In the genomic region with DNA sequence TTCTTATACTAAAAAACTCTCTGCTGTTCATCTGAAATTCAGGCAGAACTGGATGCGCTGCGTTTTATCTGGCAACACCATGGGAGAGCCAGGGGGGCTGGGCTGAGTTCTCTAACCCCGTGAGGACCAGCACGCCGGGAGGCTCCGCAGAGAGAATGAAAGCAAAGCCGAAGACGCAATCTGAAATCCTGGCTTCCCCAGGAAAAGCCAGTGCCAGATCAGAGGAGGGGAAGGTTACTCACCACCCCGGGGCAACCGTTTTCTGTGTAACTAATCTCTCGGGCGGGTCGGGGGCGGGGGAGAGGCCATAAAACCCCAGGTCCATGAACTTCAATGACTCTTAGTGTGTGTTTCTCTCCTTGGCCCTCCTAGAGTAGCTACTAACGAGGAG, we compare ENCODE assay signal across 13 cellular contexts.
DNase-seq lines count a peak whose midpoint lies in the region; ATAC-seq and TF ChIP-seq lines count a peak whose summit lies in the region.
"Had no signal": no experiment of that assay in that cellular context is flagged by ENCODE, and none has a peak within 500 bp of the region (broad histone marks: within the 10 kb centered on the region; RNA-seq: fewer than 3 reads in every experiment).

No MANE protein-coding gene starts in this region.

- no peak for ATAC-seq in HG03469 (IDR thresholded peaks at IDR 0.05; ENCODE audit: unreplicated experiment)
- ATAC-seq: left ventricle myocardium superior had no signal

- H3K4me3 ChIP-seq in testis = no peak overlapping the region
- H3K4me3 ChIP-seq: SK-N-MC had no signal

- peaks cover 0 to 11% (median 0%) of the 10 kb centered on the region in 5 experiments for H3K9me3 Mint-ChIP-seq in brain
- H3K9me3 Mint-ChIP-seq in activated T-helper 2 cell treated with anti-CD3 and anti-CD28 coated beads, Interferon-gamma antibody, Interleukin-2, Interleukin-4, amounts not matched to agents 10 μg/mL and 5 μg/mL and 100 μg/mL, durations not matched to agents 14 hours and 24 hours and 36 hours = no peaks in the 10 kb centered on the region

- no peaks in the 10 kb centered on the region for H3K36me3 Mint-ChIP-seq in brain
- H3K36me3 Mint-ChIP-seq in activated T-helper 2 cell treated with anti-CD3 and anti-CD28 coated beads, Interferon-gamma antibody, Interleukin-2, Interleukin-4, amounts not matched to agents 10 μg/mL and 5 μg/mL and 100 μg/mL, durations not matched to agents 14 hours and 24 hours and 36 hours (ENCODE audit: low read depth) = no peaks in the 10 kb centered on the region

- H3K27ac Mint-ChIP-seq in brain = peak overlapping the region in 4 of 5 experiments; percentile 18 to 66 (median 45)
- H3K27ac Mint-ChIP-seq in activated T-helper 2 cell treated with anti-CD3 and anti-CD28 coated beads, Interferon-gamma antibody, Interleukin-2, Interleukin-4, amounts not matched to agents 10 μg/mL and 5 μg/mL and 100 μg/mL, durations not matched to agents 14 hours and 24 hours and 36 hours = no peak overlapping the region
- H3K27ac Mint-ChIP-seq: dendritic cell treated with granulocyte-macrophage colony-stimulating factor and Interleukin-4, amounts not matched to agents 40 ng/mL and 50 ng/mL, for 4 days had no signal

- H3K27ac ChIP-seq in testis = no peak overlapping the region
- H3K27ac ChIP-seq: SK-N-MC had no signal

- H3K36me3 ChIP-seq in testis (ENCODE audit: low read depth, missing control alignments) = no peaks in the 10 kb centered on the region

- 23 to 51% methylated on average over 15 of the region's 15 CpGs for whole genome bisulfite sequencing in testis, 2 donors

- no peak for TF ChIP-seq POLR2A in testis (IDR thresholded peaks at IDR 0.05)

- H3K4me1 ChIP-seq in testis = no peaks in the 10 kb centered on the region

- no peaks in the 10 kb centered on the region for H3K27me3 ChIP-seq in testis

- intact Hi-C loops in testis (cut with DNase I; ENCODE audit: low total_unique reads) = no loop called here
- intact Hi-C loops in activated T-helper 2 cell treated with anti-CD3 and anti-CD28 coated beads, Interferon-gamma antibody, Interleukin-2, Interleukin-4, amounts not matched to agents 10 μg/mL and 5 μg/mL and 100 μg/mL, durations not matched to agents 14 hours and 24 hours and 36 hours (cut with micrococcal nuclease) = no loop called here

- H3K4me3 Mint-ChIP-seq in brain = peak overlapping the region in 4 of 5 experiments; percentile 56 to 71 (median 63)
- no peak overlapping the region for H3K4me3 Mint-ChIP-seq in activated T-helper 2 cell treated with anti-CD3 and anti-CD28 coated beads, Interferon-gamma antibody, Interleukin-2, Interleukin-4, amounts not matched to agents 10 μg/mL and 5 μg/mL and 100 μg/mL, durations not matched to agents 14 hours and 24 hours and 36 hours (ENCODE audit: low read depth)
- H3K4me3 Mint-ChIP-seq: dendritic cell treated with granulocyte-macrophage colony-stimulating factor and Interleukin-4, amounts not matched to agents 40 ng/mL and 50 ng/mL, for 4 days had no signal

- TF ChIP-seq CTCF in brain (conservative IDR thresholded peaks at IDR 0.05) = no peak
- no peak for TF ChIP-seq CTCF in testis (IDR thresholded peaks at IDR 0.05)
- no peak for TF ChIP-seq CTCF in GM13977 (IDR thresholded peaks at IDR 0.05; ENCODE audit: extremely low read depth, insufficient read depth, missing control alignments)

- peaks cover 29% of the 10 kb centered on the region for H3K4me1 Mint-ChIP-seq in brain
- H3K4me1 Mint-ChIP-seq in activated T-helper 2 cell treated with anti-CD3 and anti-CD28 coated beads, Interferon-gamma antibody, Interleukin-2, Interleukin-4, amounts not matched to agents 10 μg/mL and 5 μg/mL and 100 μg/mL, durations not matched to agents 14 hours and 24 hours and 36 hours (ENCODE audit: low read depth) = no peaks in the 10 kb centered on the region

- H3K27me3 Mint-ChIP-seq in brain = peaks cover 24% of the 10 kb centered on the region
- H3K27me3 Mint-ChIP-seq in activated T-helper 2 cell treated with anti-CD3 and anti-CD28 coated beads, Interferon-gamma antibody, Interleukin-2, Interleukin-4, amounts not matched to agents 10 μg/mL and 5 μg/mL and 100 μg/mL, durations not matched to agents 14 hours and 24 hours and 36 hours (ENCODE audit: low read depth) = peaks cover 6% of the 10 kb centered on the region

- H3K9me3 ChIP-seq in testis = no peaks in the 10 kb centered on the region

- in situ Hi-C loops in GM13977 (cut with MboI; ENCODE audit: low pct_unique_long_range_greater_than_20kb, low sequenced_read_pairs, unreplicated experiment) = no loop called here

- peak; percentile 37 for DNase-seq in HK-2 (ENCODE audit: unreplicated experiment)
- peak; percentile 53 for DNase-seq in kidney glomerular epithelial cell (lab: John Stamatoyannopoulos, UW)
- peak; percentile 30 for DNase-seq in testis
- no peak for DNase-seq in GM13977 (ENCODE audit: low spot score)
- no peak for DNase-seq in activated T-helper 2 cell treated with anti-CD3 and anti-CD28 coated beads, Interferon-gamma antibody, Interleukin-2, Interleukin-4, amounts not matched to agents 10 μg/mL and 5 μg/mL and 100 μg/mL, durations not matched to agents 14 hours and 24 hours and 36 hours (ENCODE audit: low spot score)
- no peak for DNase-seq in NCI-H2171 (lab: John Stamatoyannopoulos, UW)
- DNase-seq: left ventricle myocardium superior; NCI-H1930; stimulated activated naive CD4-positive, alpha-beta T cell treated with Interleukin-2 at 50 U/mL for 16 hours had no signal

Comparison
In these comparisons a context has a peak if more than half of its experiments do, and no peak if none do; other contexts are left out.
1. DNase-seq: peak in HK-2 (single experiment), kidney glomerular epithelial cell (single experiment) and testis (single experiment); none in GM13977 (single experiment), activated T-helper 2 cell treated with anti-CD3 and anti-CD28 coated beads, Interferon-gamma antibody, Interleukin-2, Interleukin-4, amounts not matched to agents 10 μg/mL and 5 μg/mL and 100 μg/mL, durations not matched to agents 14 hours and 24 hours and 36 hours (single experiment) and NCI-H2171 (single experiment).